Comparison of ENCODE assay signal across 12 cellular contexts in the genomic region with DNA sequence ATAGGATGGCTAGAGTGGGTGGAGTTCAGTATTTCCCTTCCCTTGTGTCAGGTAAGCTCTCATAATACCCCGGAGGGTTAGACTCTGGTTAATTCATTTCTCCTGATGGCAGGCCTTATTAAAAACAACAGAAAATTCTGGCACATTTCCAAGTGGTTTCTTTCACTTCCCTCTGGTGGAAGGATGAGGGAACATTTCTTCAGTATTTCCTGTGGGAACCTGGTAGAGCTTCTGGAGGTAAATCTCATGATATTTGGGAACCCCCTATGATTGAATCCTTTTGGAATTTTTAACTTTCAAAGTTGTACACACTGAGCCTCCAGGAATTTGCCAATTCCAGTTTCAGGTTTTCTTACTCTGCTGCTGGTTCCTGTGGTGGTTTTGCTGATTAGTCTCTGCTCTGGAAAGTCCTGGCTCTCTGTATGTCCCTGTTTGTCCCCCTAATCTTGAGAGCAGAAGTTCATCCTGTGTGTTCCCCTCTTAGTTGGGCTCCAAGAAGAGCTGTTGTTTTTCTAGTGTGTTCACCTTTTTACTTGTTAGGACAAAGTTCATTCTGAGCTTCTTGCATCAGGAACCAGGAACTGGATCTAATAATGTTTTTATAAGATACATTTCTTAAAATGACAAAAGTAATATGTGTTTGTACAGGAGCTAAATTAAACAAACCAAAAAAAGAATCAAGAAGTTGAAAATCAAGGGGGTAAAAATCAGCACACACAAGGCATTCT. TPM values are rescaled to one million over a fixed set of nuclear protein-coding genes. Genes with fewer than 3 reads are reported as not detected.
A peak's percentile ranks its signal among the peaks of the same experiment; 100 is the strongest.
DNase-seq lines count a peak whose midpoint lies in the region; ATAC-seq and TF ChIP-seq lines count a peak whose summit lies in the region.
"Had no signal": no experiment of that assay in that cellular context is flagged by ENCODE, and none has a peak within 500 bp of the region (broad histone marks: within the 10 kb centered on the region; RNA-seq: fewer than 3 reads in every experiment).

No MANE protein-coding gene starts in this region.

- ATAC-seq in foreskin keratinocyte, result peak; percentile 98
- ATAC-seq in upper lobe of right lung, result no peak
- ATAC-seq in HG03565 (IDR thresholded peaks at IDR 0.05; ENCODE audit: unreplicated experiment), result no peak
- ATAC-seq in left ventricle myocardium superior, result no peak

- H3K36me3 ChIP-seq in mammary epithelial cell (ENCODE audit: insufficient read depth, low read length), result no peaks in the 10 kb centered on the region
- H3K36me3 ChIP-seq in upper lobe of right lung, result no peaks in the 10 kb centered on the region

- BruUV-seq in MCF 10A (replicated peaks; lab: Mats Ljungman, UMichigan) (no TSS peak), mammary epithelial cell (replicated peaks; lab: Mats Ljungman, UMichigan) (no TSS peak)

- H3K9ac ChIP-seq in mammary epithelial cell (ENCODE audit: insufficient read depth, low read length), result no peak overlapping the region

- no peaks in the 10 kb centered on the region for H3K4me1 Mint-ChIP-seq in MCF 10A (ENCODE audit: insufficient read depth, unreplicated experiment)
- H3K4me1 Mint-ChIP-seq: naive B cell had no signal

- DNase-seq in MCF 10A (ENCODE audit: unreplicated experiment) (peak; percentile 31), mammary epithelial cell (no peak), NCI-H82 treated with DMSO at 0.1 percent for 48 hours (lab: John Stamatoyannopoulos, UW; ENCODE audit: unreplicated experiment) (peak; percentile 29), foreskin keratinocyte (peak; percentile 70 to 88), upper lobe of right lung (no peak), GOT3 (lab: John Stamatoyannopoulos, UW) (no peak), left ventricle myocardium superior (no peak)
- DNase-seq: aorta, naive B cell, NCI-H2227 treated with DMSO at 0.1 percent for 48 hours had no signal

- H3K27me3 ChIP-seq in mammary epithelial cell (ENCODE audit: insufficient read depth, low read length), result no peaks in the 10 kb centered on the region
- H3K27me3 ChIP-seq in foreskin keratinocyte, result no peaks in the 10 kb centered on the region
- H3K27me3 ChIP-seq in upper lobe of right lung, result no peaks in the 10 kb centered on the region

- in situ Hi-C loops in mammary epithelial cell (cut with MboI; ENCODE audit: low sequenced_read_pairs in 2 of 2), result no loop called here

- 0% methylated on average over 1 of the region's 1 CpG for WGBS in mammary epithelial cell (ENCODE audit: low coverage, missing lambda C conversion rate)

- POLR2A ChIA-PET in MCF 10A (lab: Yijun Ruan, JAX), result interaction anchor here (0.9 kb wide), 1 partner anchor 49 kb away, joined by 4 read pairs; no protein-coding TSS in a partner anchor

- H3K27ac ChIP-seq in mammary epithelial cell (ENCODE audit: insufficient read depth, low read depth, low read length) (no peak overlapping the region), foreskin keratinocyte (peak overlapping the region; percentile 69), upper lobe of right lung (no peak overlapping the region)
- H3K27ac ChIP-seq: skin epidermis had no signal

- H3K27ac Mint-ChIP-seq in MCF 10A (ENCODE audit: low read depth, unreplicated experiment), result no peak overlapping the region

- peaks cover 9% of the 10 kb centered on the region for H3K9me3 Mint-ChIP-seq in MCF 10A (ENCODE audit: unreplicated experiment)

- H3K4me3 Mint-ChIP-seq in MCF 10A (ENCODE audit: unreplicated experiment), result no peak overlapping the region
- H3K4me3 Mint-ChIP-seq: naive B cell had no signal

- H3K4me3 ChIP-seq in mammary epithelial cell (replicated peaks in 1 of 3; ENCODE audit: insufficient read depth in 1 of 3, low read depth in 2 of 3, low read length in 3 of 3), result no peak overlapping the region
- H3K4me3 ChIP-seq in upper lobe of right lung, result no peak overlapping the region
- H3K4me3 ChIP-seq: skin epidermis had no signal

- no peak overlapping the region for H3K4me2 ChIP-seq in mammary epithelial cell (ENCODE audit: insufficient read depth, low read depth, low read length)

- dilution Hi-C loops in mammary epithelial cell (cut with HindIII; ENCODE audit: low sequenced_read_pairs), result no loop called here

- CTCF ChIA-PET in MCF 10A (lab: Yijun Ruan, JAX) (interaction anchor here (1.4 kb wide), 1 partner anchor 27 kb away, joined by 3 read pairs; no protein-coding TSS in a partner anchor), mammary epithelial cell (lab: Charles Lee; ENCODE audit: low non-redundant PET) (no interaction called here)

- no peak overlapping the region for H2AFZ ChIP-seq in mammary epithelial cell (ENCODE audit: low read depth, low read length)

- intact Hi-C loops in MCF 10A (cut with micrococcal nuclease), result no loop called here
- intact Hi-C loops in mammary epithelial cell (cut with micrococcal nuclease), result no loop called here
- intact Hi-C loops in upper lobe of right lung (cut with DNase I), result no loop called here
- intact Hi-C loops in left ventricle myocardium superior (cut with micrococcal nuclease), result no loop called here

- H3K9me3 ChIP-seq in mammary epithelial cell (replicated peaks; ENCODE audit: insufficient read depth, low read length), result peaks cover 10% of the 10 kb centered on the region
- no peaks in the 10 kb centered on the region for H3K9me3 ChIP-seq in upper lobe of right lung

- no peaks in the 10 kb centered on the region for H4K20me1 ChIP-seq in mammary epithelial cell (ENCODE audit: insufficient read depth, low read length)

- peaks cover 60% of the 10 kb centered on the region for H3K27me3 Mint-ChIP-seq in MCF 10A (ENCODE audit: insufficient read depth, unreplicated experiment)

- H3K4me1 ChIP-seq in mammary epithelial cell (ENCODE audit: insufficient read depth, low read length) (no peaks in the 10 kb centered on the region), foreskin keratinocyte (no peaks in the 10 kb centered on the region), upper lobe of right lung (no peaks in the 10 kb centered on the region)

- no peaks in the 10 kb centered on the region for H3K79me2 ChIP-seq in mammary epithelial cell (ENCODE audit: insufficient read depth, low read length)

- no peaks in the 10 kb centered on the region for H3K36me3 Mint-ChIP-seq in MCF 10A (ENCODE audit: insufficient read depth, unreplicated experiment)
- H3K36me3 Mint-ChIP-seq: naive B cell had no signal

- TF ChIP-seq CTCF in MCF 10A (IDR thresholded peaks at IDR 0.05; ENCODE audit: unreplicated experiment) (no peak), mammary epithelial cell (conservative IDR thresholded peaks at IDR 0.05 in 1 of 2, IDR thresholded peaks at IDR 0.05 in 1 of 2; ENCODE audit: extremely low read depth in 1 of 2, insufficient read depth in 1 of 2, low read depth in 1 of 2, low read length in 2 of 2) (no peak), foreskin keratinocyte (conservative IDR thresholded peaks at IDR 0.05) (peak; percentile 52), upper lobe of right lung (IDR thresholded peaks at IDR 0.05) (peak; percentile 19)

RNA-seq across cellular contexts. Expression of a gene that starts 12.1 kb away (rescaled TPM):
- total RNA-seq in MCF 10A (2022) (0.20 and 0.23 TPM in 2 replicates), mammary epithelial cell (under 1 TPM in 1 of 2 donors, not detected in 1; 0.50 TPM), foreskin keratinocyte (0.48 and 0.53 TPM in 2 replicates), upper lobe of right lung (0.75 TPM), left ventricle myocardium superior (0.55 TPM)
- polyA plus RNA-seq in mammary epithelial cell (0.06 TPM), foreskin keratinocyte (0.22 and 0.38 TPM in 2 replicates)
- polyA minus RNA-seq in mammary epithelial cell, result not detected

Comparison
In these comparisons a context has a peak if more than half of its experiments do, and no peak if none do; other contexts are left out.
1. DNase-seq: peak in MCF 10A (single experiment), NCI-H82 treated with DMSO at 0.1 percent for 48 hours (single experiment) and foreskin keratinocyte (2 of 2); none in mammary epithelial cell (single experiment), upper lobe of right lung (single experiment), GOT3 (single experiment) and left ventricle myocardium superior (single experiment).
2. CTCF ChIP-seq: peak in foreskin keratinocyte (single experiment) and upper lobe of right lung (single experiment); none in MCF 10A (single experiment) and mammary epithelial cell (0 of 2).